Comparison of ENCODE assay signal across 8 cellular contexts in genomic region chrX:2696698-2697215, GRCh38. TPM values are rescaled to one million over a fixed set of nuclear protein-coding genes. Genes with fewer than 3 reads are reported as not detected.
DNase-seq lines count a peak whose midpoint lies in the region; ATAC-seq and TF ChIP-seq lines count a peak whose summit lies in the region.

No MANE protein-coding gene starts in this region.

- H3K27me3 Mint-ChIP-seq in activated CD4-positive, alpha-beta T cell treated with anti-CD3 and anti-CD28 coated beads for 36 hours = no peaks in the 10 kb centered on the region

- peaks cover 7% of the 10 kb centered on the region for H3K9me3 Mint-ChIP-seq in activated CD4-positive, alpha-beta T cell treated with anti-CD3 and anti-CD28 coated beads for 36 hours (ENCODE audit: low read depth)

- peak; percentile 88 for ATAC-seq in HG03066 (IDR thresholded peaks at IDR 0.05; ENCODE audit: low read depth, unreplicated experiment)
- peak; percentile 81 for ATAC-seq in activated CD4-positive, alpha-beta T cell treated with anti-CD3 and anti-CD28 coated beads for 36 hours

- CTCF ChIA-PET in activated CD4-positive, alpha-beta T cell treated with anti-CD3 and anti-CD28 coated beads for 36 hours (lab: Charles Lee) = no interaction called here

- H3K4me1 ChIP-seq in cardiac muscle cell (ENCODE audit: low read depth) (peaks cover 53% of the 10 kb centered on the region), skeletal muscle tissue (ENCODE audit: control insufficient read depth in 3 of 3, insufficient read depth in 3 of 3, low read length in 3 of 3) (peaks cover 69 to 73% (median 70%) of the 10 kb centered on the region in 3 donors)

- H3K9me3 ChIP-seq in cardiac muscle cell (ENCODE audit: low read depth) (no peaks in the 10 kb centered on the region), skeletal muscle tissue (ENCODE audit: control insufficient read depth in 3 of 3, low read length in 3 of 3) (no peaks in the 10 kb centered on the region)

- H3K27me3 ChIP-seq in cardiac muscle cell (no peaks in the 10 kb centered on the region), skeletal muscle tissue (ENCODE audit: control insufficient read depth in 3 of 3, insufficient read depth in 3 of 3, low read length in 3 of 3) (no peaks in the 10 kb centered on the region)

- TF ChIP-seq CTCF in cardiac muscle cell (IDR thresholded peaks at IDR 0.05; ENCODE audit: low read depth, low read length) = no peak

- peak in 1 of 2 donors; percentile 85 for DNase-seq in cardiac muscle cell (ENCODE audit: low read depth in 1 of 2, low spot score in 1 of 2)
- no peak for DNase-seq in cardiac septum (ENCODE audit: low spot score)
- DNase-seq in activated CD4-positive, alpha-beta T cell treated with anti-CD3 and anti-CD28 coated beads for 36 hours = peak; percentile 72
- peak; percentile 90 for DNase-seq in fibroblast of gingiva (ENCODE audit: low read depth)
- no peak for DNase-seq in HuH-7 (ENCODE audit: low spot score)
- no peak for DNase-seq in NCI-H2029 (lab: John Stamatoyannopoulos, UW)

- H3K9ac ChIP-seq in skeletal muscle tissue (ENCODE audit: low read depth in 1 of 3, low read length in 3 of 3) = peak overlapping the region in 2 of 3 donors; percentile 2 to 44

- no peaks in the 10 kb centered on the region for H3K36me3 ChIP-seq in cardiac muscle cell
- peaks cover 7 to 13% (median 10%) of the 10 kb centered on the region in 3 donors for H3K36me3 ChIP-seq in skeletal muscle tissue (ENCODE audit: control insufficient read depth in 3 of 3, insufficient read depth in 3 of 3, low read length in 3 of 3)

- peak overlapping the region; percentile 95 for H3K4me3 Mint-ChIP-seq in activated CD4-positive, alpha-beta T cell treated with anti-CD3 and anti-CD28 coated beads for 36 hours

- H3K27ac Mint-ChIP-seq in activated CD4-positive, alpha-beta T cell treated with anti-CD3 and anti-CD28 coated beads for 36 hours = peak overlapping the region; percentile 92

- H3K36me3 Mint-ChIP-seq in activated CD4-positive, alpha-beta T cell treated with anti-CD3 and anti-CD28 coated beads for 36 hours (ENCODE audit: low read depth) = peaks cover 84% of the 10 kb centered on the region

- H3K4me1 Mint-ChIP-seq in activated CD4-positive, alpha-beta T cell treated with anti-CD3 and anti-CD28 coated beads for 36 hours = peaks cover 86% of the 10 kb centered on the region

- H3K27ac ChIP-seq in cardiac muscle cell (peak overlapping the region; percentile 5), skeletal muscle tissue (ENCODE audit: low read depth, low read length) (peak overlapping the region; percentile 52)

- intact Hi-C loops in cardiac septum (cut with DNase I) = loop anchor here (10.0 kb wide), 2 partner anchors 118 to 192 kb away; partner anchors contain the start of genes DHRSX and ZBED1
- intact Hi-C loops in activated CD4-positive, alpha-beta T cell treated with anti-CD3 and anti-CD28 coated beads for 36 hours (cut with DNase I, micrococcal nuclease) = loop anchor here (1.0 to 10.0 kb wide), 6 partner anchors 14 to 1234 kb away; no protein-coding TSS in a partner anchor

- POLR2A ChIA-PET in activated CD4-positive, alpha-beta T cell treated with anti-CD3 and anti-CD28 coated beads for 36 hours (lab: Charles Lee) = no interaction called here

- H3K4me3 ChIP-seq in cardiac muscle cell (no peak overlapping the region), skeletal muscle tissue (ENCODE audit: low read length in 3 of 3) (peak overlapping the region in 1 of 3 donors; percentile 11)

RNA-seq across cellular contexts. Expression of gene CD99, which starts 5.7 kb away (rescaled TPM):
- total RNA-seq in cardiac muscle cell (361 and 474 TPM in 2 replicates), cardiac septum (327 TPM), skeletal muscle tissue (122 TPM)
- 467 and 575 TPM in 2 replicates for polyA plus RNA-seq in cardiac muscle cell
- 100 to 1,000 TPM; 169 to 216 TPM for total RNA-seq in activated CD4-positive, alpha-beta T cell treated with anti-CD3 and anti-CD28 coated beads for 36 hours

RNA-seq across cellular contexts. Expression of gene XG, which starts 55.1 kb away (rescaled TPM):
- not detected in 2 replicates for total RNA-seq in cardiac muscle cell
- polyA plus RNA-seq in cardiac muscle cell = not detected in 2 replicates
- 2.6 TPM for total RNA-seq in cardiac septum
- not detected for total RNA-seq in activated CD4-positive, alpha-beta T cell treated with anti-CD3 and anti-CD28 coated beads for 36 hours
- 3.1 TPM for total RNA-seq in skeletal muscle tissue

Comparison
In these comparisons a context has a peak if more than half of its experiments do, and no peak if none do; other contexts are left out.
1. DNase-seq: peak in activated CD4-positive, alpha-beta T cell treated with anti-CD3 and anti-CD28 coated beads for 36 hours (single experiment) and fibroblast of gingiva (single experiment); none in cardiac septum (single experiment), HuH-7 (single experiment) and NCI-H2029 (single experiment).